Comparison of ENCODE assay signal across 15 cellular contexts in the genomic region with DNA sequence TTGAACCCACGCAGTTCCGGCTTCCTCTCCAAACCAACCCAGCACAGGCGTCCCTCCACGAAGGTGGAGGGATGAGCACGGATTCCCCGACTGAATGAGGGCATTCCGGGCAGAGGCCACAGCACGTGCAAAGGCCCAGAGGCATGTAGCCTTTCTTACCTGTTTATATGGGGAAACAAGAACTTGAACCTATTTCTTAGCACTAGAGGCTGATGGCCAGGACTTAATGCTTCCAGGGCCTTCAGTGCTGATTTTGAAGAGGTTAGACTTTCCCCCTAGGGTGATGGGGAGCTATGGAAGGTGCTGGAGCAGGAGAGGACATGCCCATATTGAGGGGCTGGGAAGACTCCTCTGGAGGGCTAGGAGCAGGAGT. TPM values are rescaled to one million over a fixed set of nuclear protein-coding genes. Genes with fewer than 3 reads are reported as not detected.
A peak's percentile ranks its signal among the peaks of the same experiment; 100 is the strongest.
DNase-seq lines count a peak whose midpoint lies in the region; ATAC-seq and TF ChIP-seq lines count a peak whose summit lies in the region.
"Had no signal": no experiment of that assay in that cellular context is flagged by ENCODE, and none has a peak within 500 bp of the region (broad histone marks: within the 10 kb centered on the region; RNA-seq: fewer than 3 reads in every experiment).

No MANE protein-coding gene starts in this region.

- no peaks in the 10 kb centered on the region for H3K27me3 ChIP-seq in CD4-positive, alpha-beta T cell (ENCODE audit: control insufficient read depth, insufficient read depth, low read length)
- H3K27me3 ChIP-seq in esophagus squamous epithelium, result peaks cover 0 to 37% (median 0%) of the 10 kb centered on the region in 4 donors

- H3K9me3 ChIP-seq in CD4-positive, alpha-beta T cell (ENCODE audit: control insufficient read depth, low read length), result no peaks in the 10 kb centered on the region
- H3K9me3 ChIP-seq in esophagus squamous epithelium, result no peaks in the 10 kb centered on the region

- 71 to 80% methylated on average over 5 to 7 of the region's 8 CpGs for WGBS in esophagus squamous epithelium, 2 donors

- no peak overlapping the region for H3K27ac ChIP-seq in CD4-positive, alpha-beta T cell (ENCODE audit: low read depth, low read length)
- H3K27ac ChIP-seq in esophagus squamous epithelium, result no peak overlapping the region
- H3K27ac ChIP-seq: C4-2B, SK-N-MC, WERI-Rb-1 had no signal

- TF ChIP-seq POLR2A in GM18526 (IDR thresholded peaks at IDR 0.05; ENCODE audit: extremely low read depth, insufficient read length), result peak; percentile 7
- no peak for TF ChIP-seq POLR2A in esophagus squamous epithelium (IDR thresholded peaks at IDR 0.05)

- no peaks in the 10 kb centered on the region for H3K9me3 Mint-ChIP-seq in CD4-positive, alpha-beta T cell
- H3K9me3 Mint-ChIP-seq in activated CD8-positive, alpha-beta T cell treated with anti-CD3 and anti-CD28 coated beads, Interleukin-2, amount 10 ng/mL, durations not matched to agents 7 days and 5 days (ENCODE audit: insufficient read depth), result no peaks in the 10 kb centered on the region
- H3K9me3 Mint-ChIP-seq in naive thymus-derived CD8-positive, alpha-beta T cell, result no peaks in the 10 kb centered on the region

- peaks cover 32% of the 10 kb centered on the region for H3K4me1 Mint-ChIP-seq in CD4-positive, alpha-beta T cell (ENCODE audit: low read depth)
- H3K4me1 Mint-ChIP-seq in activated CD8-positive, alpha-beta T cell treated with anti-CD3 and anti-CD28 coated beads, Interleukin-2, amount 10 ng/mL, durations not matched to agents 7 days and 5 days (ENCODE audit: low read depth), result peaks cover 40% of the 10 kb centered on the region
- H3K4me1 Mint-ChIP-seq in naive thymus-derived CD8-positive, alpha-beta T cell, result peaks cover 22 to 51% (median 35%) of the 10 kb centered on the region in 4 donors

- POLR2A ChIA-PET in CD4-positive, alpha-beta T cell (lab: Charles Lee), result interaction anchor here (1.1 to 3.6 kb wide), 3 partner anchors 10 to 20 kb away, joined by 5 to 27 read pairs (median 22); a partner anchor contains a TSS
- POLR2A ChIA-PET in activated CD8-positive, alpha-beta T cell treated with anti-CD3 and anti-CD28 coated beads, Interleukin-2, amount 10 ng/mL, durations not matched to agents 7 days and 5 days (lab: Charles Lee), result interaction anchor here (1.7 kb wide), 1 partner anchor 10 kb away, joined by 8 read pairs; no protein-coding TSS in a partner anchor
- POLR2A ChIA-PET in naive thymus-derived CD8-positive, alpha-beta T cell (lab: Charles Lee), result interaction anchor here (0.6 to 9.2 kb wide), 7 partner anchors 10 to 1539 kb away, joined by 3 to 132 read pairs (median 4); a partner anchor contains a TSS

- H3K36me3 Mint-ChIP-seq in CD4-positive, alpha-beta T cell (ENCODE audit: low read depth), result peaks cover 6% of the 10 kb centered on the region
- no peaks in the 10 kb centered on the region for H3K36me3 Mint-ChIP-seq in activated CD8-positive, alpha-beta T cell treated with anti-CD3 and anti-CD28 coated beads, Interleukin-2, amount 10 ng/mL, durations not matched to agents 7 days and 5 days (ENCODE audit: low read depth)
- peaks cover 0 to 2% (median 0%) of the 10 kb centered on the region in 3 donors for H3K36me3 Mint-ChIP-seq in naive thymus-derived CD8-positive, alpha-beta T cell

- no peak for DNase-seq in CD4-positive, alpha-beta T cell
- DNase-seq in activated CD8-positive, alpha-beta T cell treated with anti-CD3 and anti-CD28 coated beads, Interleukin-2, amount 10 ng/mL, durations not matched to agents 7 days and 5 days, result no peak
- DNase-seq in naive thymus-derived CD8-positive, alpha-beta T cell, result no peak
- DNase-seq in HCEC 1CT (no peak), esophagus squamous epithelium (lab: John Stamatoyannopoulos, UW) (no peak), posterior cingulate gyrus (no peak)
- DNase-seq: activated effector memory CD4-positive, alpha-beta T cell treated with Interleukin-2 at 50 U/mL for 16 hours; MV-4-11; NCI-H2171 treated with DMSO at 0.1 percent for 48 hours; WERI-Rb-1 had no signal

- H3K4me1 ChIP-seq in esophagus squamous epithelium, result peaks cover 20 to 30% (median 28%) of the 10 kb centered on the region in 3 donors

- H3K27ac Mint-ChIP-seq in CD4-positive, alpha-beta T cell, result no peak overlapping the region
- H3K27ac Mint-ChIP-seq in activated CD8-positive, alpha-beta T cell treated with anti-CD3 and anti-CD28 coated beads, Interleukin-2, amount 10 ng/mL, durations not matched to agents 7 days and 5 days, result no peak overlapping the region
- peak overlapping the region in 9 of 10 donors; percentile 19 to 89 (median 76) for H3K27ac Mint-ChIP-seq in naive thymus-derived CD8-positive, alpha-beta T cell

- H3K4me3 ChIP-seq in esophagus squamous epithelium, result peak overlapping the region in 1 of 4 donors; percentile 69
- H3K4me3 ChIP-seq: SK-N-MC had no signal

- intact Hi-C loops in CD4-positive, alpha-beta T cell (cut with DNase I, micrococcal nuclease), result no loop called here
- intact Hi-C loops in esophagus squamous epithelium (cut with DNase I) (no loop called here), posterior cingulate gyrus (cut with DNase I) (no loop called here)

- peak overlapping the region; percentile 27 for H3K4me3 Mint-ChIP-seq in CD4-positive, alpha-beta T cell
- H3K4me3 Mint-ChIP-seq in activated CD8-positive, alpha-beta T cell treated with anti-CD3 and anti-CD28 coated beads, Interleukin-2, amount 10 ng/mL, durations not matched to agents 7 days and 5 days, result peak overlapping the region; percentile 82
- peak overlapping the region; percentile 82 to 96 (median 88) for H3K4me3 Mint-ChIP-seq in naive thymus-derived CD8-positive, alpha-beta T cell

- CTCF ChIA-PET in CD4-positive, alpha-beta T cell (lab: Charles Lee), result no interaction called here
- CTCF ChIA-PET in activated CD8-positive, alpha-beta T cell treated with anti-CD3 and anti-CD28 coated beads, Interleukin-2, amount 10 ng/mL, durations not matched to agents 7 days and 5 days (lab: Charles Lee), result interaction anchor here (0.6 to 2.9 kb wide), 4 partner anchors 9 to 542 kb away, joined by 3 to 13 read pairs (median 5); no protein-coding TSS in a partner anchor

- no peak for TF ChIP-seq CTCF in CD4-positive, alpha-beta T cell (IDR thresholded peaks at IDR 0.05)
- TF ChIP-seq CTCF in esophagus squamous epithelium (IDR thresholded peaks at IDR 0.05), result no peak

- H3K36me3 ChIP-seq in esophagus squamous epithelium, result no peaks in the 10 kb centered on the region
- H3K36me3 ChIP-seq: WERI-Rb-1 had no signal

- H3K27me3 Mint-ChIP-seq in CD4-positive, alpha-beta T cell, result no peaks in the 10 kb centered on the region
- H3K27me3 Mint-ChIP-seq in activated CD8-positive, alpha-beta T cell treated with anti-CD3 and anti-CD28 coated beads, Interleukin-2, amount 10 ng/mL, durations not matched to agents 7 days and 5 days (ENCODE audit: low read depth), result no peaks in the 10 kb centered on the region
- no peaks in the 10 kb centered on the region for H3K27me3 Mint-ChIP-seq in naive thymus-derived CD8-positive, alpha-beta T cell

- ATAC-seq in CD4-positive, alpha-beta T cell (ENCODE audit: poor library complexity), result no peak
- ATAC-seq in activated CD8-positive, alpha-beta T cell treated with anti-CD3 and anti-CD28 coated beads, Interleukin-2, amount 10 ng/mL, durations not matched to agents 7 days and 5 days, result no peak
- no peak for ATAC-seq in naive thymus-derived CD8-positive, alpha-beta T cell
- ATAC-seq in HG02852 (IDR thresholded peaks at IDR 0.05; ENCODE audit: unreplicated experiment), result no peak
- ATAC-seq: right cardiac atrium had no signal

RNA-seq across cellular contexts. Expression of a gene that starts 2.0 kb away (rescaled TPM):
- total RNA-seq in CD4-positive, alpha-beta T cell, result 10 to 100 TPM; 16.1 to 16.4 TPM
- total RNA-seq in activated CD8-positive, alpha-beta T cell treated with anti-CD3 and anti-CD28 coated beads, Interleukin-2, amount 10 ng/mL, durations not matched to agents 7 days and 5 days, result 10 to 100 TPM; 22.9 to 25.1 TPM
- total RNA-seq in naive thymus-derived CD8-positive, alpha-beta T cell, result 10 to 100 TPM; 44.7 to 44.8 TPM
- polyA plus RNA-seq in naive thymus-derived CD8-positive, alpha-beta T cell, result 10 to 100 TPM in 2 of 3 donors, 1 to 10 TPM in 1; 9.4 to 15.7 (median 11.5) TPM
- total RNA-seq in esophagus squamous epithelium, result 1 to 10 TPM; 2.3 to 4.8 (median 4.1) TPM

RNA-seq across cellular contexts. Expression of a gene that starts 12.9 kb away (rescaled TPM):
- total RNA-seq in CD4-positive, alpha-beta T cell, result 10 to 100 TPM; 20.5 to 22.5 TPM
- total RNA-seq in activated CD8-positive, alpha-beta T cell treated with anti-CD3 and anti-CD28 coated beads, Interleukin-2, amount 10 ng/mL, durations not matched to agents 7 days and 5 days, result 10 to 100 TPM; 75.2 to 78.6 TPM
- total RNA-seq in naive thymus-derived CD8-positive, alpha-beta T cell, result 10 to 100 TPM; 18.5 TPM
- 10 to 100 TPM; 17.5 to 32.9 (median 24.2) TPM for polyA plus RNA-seq in naive thymus-derived CD8-positive, alpha-beta T cell
- 1 to 10 TPM; 1.1 to 2.3 (median 1.9) TPM for total RNA-seq in esophagus squamous epithelium

RNA-seq across cellular contexts. Expression of a gene that starts 53.4 kb away (rescaled TPM):
- 1 to 10 TPM; 4.6 to 5.6 TPM for total RNA-seq in CD4-positive, alpha-beta T cell
- 1 to 10 TPM; 7.8 to 9.2 TPM for total RNA-seq in activated CD8-positive, alpha-beta T cell treated with anti-CD3 and anti-CD28 coated beads, Interleukin-2, amount 10 ng/mL, durations not matched to agents 7 days and 5 days
- total RNA-seq in naive thymus-derived CD8-positive, alpha-beta T cell, result 10 to 100 TPM; 20.9 to 21.5 TPM
- 10 to 100 TPM in 1 of 3 donors, 1 to 10 TPM in 2; 1.5 to 11.7 (median 3.6) TPM for polyA plus RNA-seq in naive thymus-derived CD8-positive, alpha-beta T cell
- 10 to 100 TPM; 20.4 to 42.1 (median 29.1) TPM for total RNA-seq in esophagus squamous epithelium

Comparison
In these comparisons a context has a peak if more than half of its experiments do, and no peak if none do; other contexts are left out.
1. H3K27ac Mint-ChIP-seq: peak in naive thymus-derived CD8-positive, alpha-beta T cell (9 of 10); none in CD4-positive, alpha-beta T cell (single experiment) and activated CD8-positive, alpha-beta T cell treated with anti-CD3 and anti-CD28 coated beads, Interleukin-2, amount 10 ng/mL, durations not matched to agents 7 days and 5 days (single experiment).
2. H3K4me3 Mint-ChIP-seq: peak in every context shown above with its lines; median percentile 88 in naive thymus-derived CD8-positive, alpha-beta T cell; 82 in activated CD8-positive, alpha-beta T cell treated with anti-CD3 and anti-CD28 coated beads, Interleukin-2, amount 10 ng/mL, durations not matched to agents 7 days and 5 days; 27 in CD4-positive, alpha-beta T cell.
3. RNA of a gene that starts 12.9 kb away (total RNA-seq): 75.2 to 78.6 TPM in activated CD8-positive, alpha-beta T cell treated with anti-CD3 and anti-CD28 coated beads, Interleukin-2, amount 10 ng/mL, durations not matched to agents 7 days and 5 days, 20.5 to 22.5 TPM in CD4-positive, alpha-beta T cell and 18.5 TPM in naive thymus-derived CD8-positive, alpha-beta T cell; 1.1 to 2.3 TPM in esophagus squamous epithelium; every median in the first group is over 4 times any median in the second.